In genomic region chr9:83772860-83773259, GRCh38 we compare ENCODE assay signal across 36 cellular contexts.
"Had no signal": no experiment of that assay in that cellular context is flagged by ENCODE, and none has a peak within 500 bp of the region (broad histone marks: within the 10 kb centered on the region; RNA-seq: fewer than 3 reads in every experiment).

No MANE protein-coding gene starts in this region.

- H3K4me1 Mint-ChIP-seq: activated CD4-positive, alpha-beta memory T cell treated with anti-CD3 and anti-CD28 coated beads, Interleukin-2, amount 10 ng/mL, durations not matched to agents 7 days and 5 days; activated CD4-positive, alpha-beta T cell treated with anti-CD3 and anti-CD28 coated beads for 36 hours; activated CD4-positive, alpha-beta T cell treated with anti-CD3 and anti-CD28 coated beads, Interleukin-2, amount 10 ng/mL, durations not matched to agents 7 days and 5 days; activated CD8-positive, alpha-beta memory T cell treated with anti-CD3 and anti-CD28 coated beads, Interleukin-2, amount 10 ng/mL, durations not matched to agents 7 days and 5 days; activated naive CD8-positive, alpha-beta T cell treated with anti-CD3 and anti-CD28 coated beads for 36 hours; WTC11 had no signal

- ATAC-seq: activated CD4-positive, alpha-beta T cell treated with anti-CD3 and anti-CD28 coated beads for 36 hours; activated CD4-positive, CD25-positive, alpha-beta regulatory T cell treated with anti-CD3 and anti-CD28 coated beads, Interleukin-2, amount 50 U/mL, for 24 hours; activated CD8-positive, alpha-beta memory T cell treated with anti-CD3 and anti-CD28 coated beads, Interleukin-2, amount 10 ng/mL, durations not matched to agents 7 days and 5 days; activated CD8-positive, alpha-beta T cell treated with anti-CD3 and anti-CD28 coated beads, Interleukin-2, amount 10 ng/mL, durations not matched to agents 7 days and 5 days; activated naive CD4-positive, alpha-beta T cell treated with anti-CD3 and anti-CD28 coated beads, Interleukin-2, amount 50 U/mL, for 72 hours; body of pancreas; WTC11 had no signal

- H3K9me3 ChIP-seq: adrenal gland, body of pancreas, breast epithelium had no signal

- DNase-seq: activated CD4-positive, alpha-beta memory T cell treated with anti-CD3 and anti-CD28 coated beads, Interleukin-2, amount 10 ng/mL, durations not matched to agents 7 days and 5 days; activated CD4-positive, alpha-beta T cell treated with anti-CD3 and anti-CD28 coated beads for 1 hour; activated CD4-positive, alpha-beta T cell treated with anti-CD3 and anti-CD28 coated beads for 36 hours; activated CD4-positive, alpha-beta T cell treated with anti-CD3 and anti-CD28 coated beads for 48 hours; activated CD4-positive, alpha-beta T cell treated with anti-CD3 and anti-CD28 coated beads, Interleukin-2, amount 10 ng/mL, durations not matched to agents 7 days and 5 days; activated CD4-positive, alpha-beta T cell treated with anti-CD3 and anti-CD28 coated beads, Interleukin-2, amount 50 U/mL, for 48 hours; activated CD4-positive, CD25-positive, alpha-beta regulatory T cell; activated CD8-positive, alpha-beta memory T cell treated with anti-CD3 and anti-CD28 coated beads for 24 hours; activated CD8-positive, alpha-beta memory T cell treated with anti-CD3 and anti-CD28 coated beads, Interleukin-2, amount 10 ng/mL, durations not matched to agents 7 days and 5 days; activated CD8-positive, alpha-beta memory T cell treated with anti-CD3 and anti-CD28 coated beads, Interleukin-2, amount 50 U/mL, for 48 hours; activated CD8-positive, alpha-beta T cell treated with anti-CD3 and anti-CD28 coated beads, Interleukin-2, amount 10 ng/mL, durations not matched to agents 7 days and 5 days; activated effector memory CD4-positive, alpha-beta T cell treated with anti-CD3 and anti-CD28 coated beads, Interleukin-2, amount 50 U/mL, for 16 hours; activated gamma-delta T cell treated with Interleukin-2 at 50 U/mL for 16 hours; activated naive CD4-positive, alpha-beta T cell; activated naive CD4-positive, alpha-beta T cell treated with anti-CD3 and anti-CD28 coated beads for 36 hours; activated naive CD4-positive, alpha-beta T cell treated with anti-CD3 and anti-CD28 coated beads, Interleukin-2, amount 50 U/mL, for 16 hours; activated naive CD8-positive, alpha-beta T cell treated with anti-CD3 and anti-CD28 coated beads for 36 hours; activated T-cell treated with anti-CD3 and anti-CD28 coated beads, Interleukin-2, amount 50 U/mL, for 24 hours; activated T-cell treated with anti-CD3 and anti-CD28 coated beads, Interleukin-2, amount 50 U/mL, for 48 hours; adrenal gland; amniotic stem cell; aorta; body of pancreas; brain microvascular endothelial cell; central memory CD4-positive, alpha-beta T cell; T-helper 1 cell; T-helper 9 cell; WERI-Rb-1 had no signal

- H3K27ac Mint-ChIP-seq: activated CD4-positive, alpha-beta memory T cell treated with anti-CD3 and anti-CD28 coated beads, Interleukin-2, amount 10 ng/mL, durations not matched to agents 7 days and 5 days; activated CD4-positive, alpha-beta T cell treated with anti-CD3 and anti-CD28 coated beads for 36 hours; activated CD4-positive, alpha-beta T cell treated with anti-CD3 and anti-CD28 coated beads, Interleukin-2, amount 10 ng/mL, durations not matched to agents 7 days and 5 days; activated CD8-positive, alpha-beta memory T cell treated with anti-CD3 and anti-CD28 coated beads, Interleukin-2, amount 10 ng/mL, durations not matched to agents 7 days and 5 days; activated CD8-positive, alpha-beta T cell treated with anti-CD3 and anti-CD28 coated beads, Interleukin-2, amount 10 ng/mL, durations not matched to agents 7 days and 5 days; activated naive CD4-positive, alpha-beta T cell treated with anti-CD3 and anti-CD28 coated beads for 36 hours; activated naive CD4-positive, alpha-beta T cell treated with anti-CD3 and anti-CD28 coated beads, Interleukin-2, amount 50 U/mL, for 72 hours; activated naive CD8-positive, alpha-beta T cell treated with anti-CD3 and anti-CD28 coated beads for 36 hours; activated T-cell treated with anti-CD3 and anti-CD28 coated beads, Interleukin-2, amount 50 U/mL, for 24 hours; T-helper 1 cell treated with Interleukin-12 subunit alpha and Interleukin-12 subunit beta and Interleukin-4 antibody, amounts not matched to agents 30 μg/mL and 1 μg/mL, for 36 hours; T-helper 2 cell treated with Interferon-gamma antibody and Interleukin-4, amounts not matched to agents 5 μg/mL and 100 μg/mL, for 36 hours; WTC11 had no signal

- H3K27ac ChIP-seq: adrenal gland, body of pancreas, brain microvascular endothelial cell, breast epithelium, WERI-Rb-1 had no signal

- H3K27me3 ChIP-seq: adrenal gland, body of pancreas, brain microvascular endothelial cell, breast epithelium had no signal

- FAIRE-seq: astrocyte, TTC549 had no signal

- H3K4me3 Mint-ChIP-seq: activated CD4-positive, alpha-beta memory T cell treated with anti-CD3 and anti-CD28 coated beads, Interleukin-2, amount 10 ng/mL, durations not matched to agents 7 days and 5 days; activated CD4-positive, alpha-beta T cell treated with anti-CD3 and anti-CD28 coated beads for 36 hours; activated CD4-positive, alpha-beta T cell treated with anti-CD3 and anti-CD28 coated beads, Interleukin-2, amount 10 ng/mL, durations not matched to agents 7 days and 5 days; activated CD8-positive, alpha-beta memory T cell treated with anti-CD3 and anti-CD28 coated beads, Interleukin-2, amount 10 ng/mL, durations not matched to agents 7 days and 5 days; activated CD8-positive, alpha-beta T cell treated with anti-CD3 and anti-CD28 coated beads, Interleukin-2, amount 10 ng/mL, durations not matched to agents 7 days and 5 days; activated naive CD4-positive, alpha-beta T cell treated with anti-CD3 and anti-CD28 coated beads for 36 hours; activated naive CD8-positive, alpha-beta T cell treated with anti-CD3 and anti-CD28 coated beads for 36 hours; activated T-cell treated with anti-CD3 and anti-CD28 coated beads, Interleukin-2, amount 50 U/mL, for 24 hours; T-helper 1 cell treated with Interleukin-12 subunit alpha and Interleukin-12 subunit beta and Interleukin-4 antibody, amounts not matched to agents 30 μg/mL and 1 μg/mL, for 36 hours; T-helper 2 cell treated with Interferon-gamma antibody and Interleukin-4, amounts not matched to agents 5 μg/mL and 100 μg/mL, for 36 hours; WTC11 had no signal

- H3K4me3 ChIP-seq: adrenal gland, body of pancreas, breast epithelium had no signal

- H3K4me1 ChIP-seq: adrenal gland, body of pancreas, breast epithelium had no signal

- H3K9me3 Mint-ChIP-seq: activated CD4-positive, alpha-beta memory T cell treated with anti-CD3 and anti-CD28 coated beads, Interleukin-2, amount 10 ng/mL, durations not matched to agents 7 days and 5 days; activated CD4-positive, alpha-beta T cell treated with anti-CD3 and anti-CD28 coated beads, Interleukin-2, amount 10 ng/mL, durations not matched to agents 7 days and 5 days; activated naive CD4-positive, alpha-beta T cell treated with anti-CD3 and anti-CD28 coated beads for 36 hours; activated naive CD4-positive, alpha-beta T cell treated with anti-CD3 and anti-CD28 coated beads, Interleukin-2, amount 50 U/mL, for 72 hours; activated naive CD8-positive, alpha-beta T cell treated with anti-CD3 and anti-CD28 coated beads for 36 hours; activated T-cell treated with anti-CD3 and anti-CD28 coated beads, Interleukin-2, amount 50 U/mL, for 24 hours; T-helper 1 cell treated with Interleukin-12 subunit alpha and Interleukin-12 subunit beta and Interleukin-4 antibody, amounts not matched to agents 30 μg/mL and 1 μg/mL, for 36 hours; T-helper 2 cell treated with Interferon-gamma antibody and Interleukin-4, amounts not matched to agents 5 μg/mL and 100 μg/mL, for 36 hours; WTC11 had no signal

- H3K36me3 Mint-ChIP-seq: activated CD8-positive, alpha-beta memory T cell treated with anti-CD3 and anti-CD28 coated beads, Interleukin-2, amount 10 ng/mL, durations not matched to agents 7 days and 5 days; WTC11 had no signal

- H3K36me3 ChIP-seq: adrenal gland, brain microvascular endothelial cell, breast epithelium, WERI-Rb-1 had no signal
